In genomic region chr10:17811466-17811865, GRCh38 we compare ENCODE assay signal across 2 cellular contexts.
TF ChIP-seq lines count a peak whose summit lies in the region.

No MANE protein-coding gene starts in this region.

TF ChIP-seq in HepG2, 621 proteins besides CTCF, POLR2A, EP300 and RAD21 (continues in another document):
- TF ChIP-seq, protein P1, sequence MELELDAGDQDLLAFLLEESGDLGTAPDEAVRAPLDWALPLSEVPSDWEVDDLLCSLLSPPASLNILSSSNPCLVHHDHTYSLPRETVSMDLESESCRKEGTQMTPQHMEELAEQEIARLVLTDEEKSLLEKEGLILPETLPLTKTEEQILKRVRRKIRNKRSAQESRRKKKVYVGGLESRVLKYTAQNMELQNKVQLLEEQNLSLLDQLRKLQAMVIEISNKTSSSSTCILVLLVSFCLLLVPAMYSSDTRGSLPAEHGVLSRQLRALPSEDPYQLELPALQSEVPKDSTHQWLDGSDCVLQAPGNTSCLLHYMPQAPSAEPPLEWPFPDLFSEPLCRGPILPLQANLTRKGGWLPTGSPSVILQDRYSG (CRISPR knock-in tag; IDR thresholded peaks at IDR 0.05) = no peak
- TF ChIP-seq ZNF44 (CRISPR knock-in tag; IDR thresholded peaks at IDR 0.05) (no peak), ZNF564 (CRISPR knock-in tag; IDR thresholded peaks at IDR 0.05) (no peak), ZNF382 (CRISPR knock-in tag; IDR thresholded peaks at IDR 0.05; ENCODE audit: borderline replicate concordance) (no peak), CCDC6 (CRISPR knock-in tag; IDR thresholded peaks at IDR 0.05) (no peak), ZNF687 (CRISPR knock-in tag; IDR thresholded peaks at IDR 0.05) (no peak), ZBTB46 (CRISPR knock-in tag; IDR thresholded peaks at IDR 0.05; ENCODE audit: borderline replicate concordance) (no peak), MTA1 (CRISPR knock-in tag; IDR thresholded peaks at IDR 0.05; ENCODE audit: borderline replicate concordance) (no peak)
- TF ChIP-seq, protein P2, sequence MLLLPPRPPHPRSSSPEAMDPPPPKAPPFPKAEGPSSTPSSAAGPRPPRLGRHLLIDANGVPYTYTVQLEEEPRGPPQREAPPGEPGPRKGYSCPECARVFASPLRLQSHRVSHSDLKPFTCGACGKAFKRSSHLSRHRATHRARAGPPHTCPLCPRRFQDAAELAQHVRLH (CRISPR knock-in tag; IDR thresholded peaks at IDR 0.05; ENCODE audit: borderline replicate concordance, low read depth) = no peak
- TF ChIP-seq, protein P3, sequence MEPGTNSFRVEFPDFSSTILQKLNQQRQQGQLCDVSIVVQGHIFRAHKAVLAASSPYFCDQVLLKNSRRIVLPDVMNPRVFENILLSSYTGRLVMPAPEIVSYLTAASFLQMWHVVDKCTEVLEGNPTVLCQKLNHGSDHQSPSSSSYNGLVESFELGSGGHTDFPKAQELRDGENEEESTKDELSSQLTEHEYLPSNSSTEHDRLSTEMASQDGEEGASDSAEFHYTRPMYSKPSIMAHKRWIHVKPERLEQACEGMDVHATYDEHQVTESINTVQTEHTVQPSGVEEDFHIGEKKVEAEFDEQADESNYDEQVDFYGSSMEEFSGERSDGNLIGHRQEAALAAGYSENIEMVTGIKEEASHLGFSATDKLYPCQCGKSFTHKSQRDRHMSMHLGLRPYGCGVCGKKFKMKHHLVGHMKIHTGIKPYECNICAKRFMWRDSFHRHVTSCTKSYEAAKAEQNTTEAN (CRISPR knock-in tag; conservative IDR thresholded peaks at IDR 0.05) = no peak

TF ChIP-seq in endothelial cell of umbilical vein, 7 proteins besides CTCF, POLR2A, EP300 and RAD21:
- TF ChIP-seq FOS (IDR thresholded peaks at IDR 0.05; ENCODE audit: borderline replicate concordance, insufficient read depth, low read length) (no peak), POLR2AphosphoS5 (IDR thresholded peaks at IDR 0.05; ENCODE audit: insufficient read depth, low read depth, low read length) (no peak), MAX (IDR thresholded peaks at IDR 0.05; ENCODE audit: insufficient read depth, insufficient read length) (no peak), GATA2 (IDR thresholded peaks at IDR 0.05; ENCODE audit: insufficient read depth, insufficient read length, low read depth, low read length) (no peak), MYC (IDR thresholded peaks at IDR 0.05; ENCODE audit: low read depth, low read length) (no peak), JUN (IDR thresholded peaks at IDR 0.05; ENCODE audit: borderline replicate concordance, insufficient read depth, insufficient read length, low read depth) (no peak), EZH2 (IDR thresholded peaks at IDR 0.05; ENCODE audit: borderline replicate concordance, low read depth, low read length, severe bottlenecking) (no peak)
